20 cellular contexts compared by ENCODE assay signal in genomic region chr17:63126607-63127006, GRCh38.
A peak's percentile ranks its signal among the peaks of the same experiment; 100 is the strongest.
DNase-seq lines count a peak whose midpoint lies in the region; ATAC-seq, FAIRE-seq and TF ChIP-seq lines count a peak whose summit lies in the region.
"Had no signal": no experiment of that assay in that cellular context is flagged by ENCODE, and none has a peak within 500 bp of the region (broad histone marks: within the 10 kb centered on the region; RNA-seq: fewer than 3 reads in every experiment).

No MANE protein-coding gene starts in this region.

- H3K27ac Mint-ChIP-seq in HFFc6: peak overlapping the region; percentile 16; the same call in 1 of the 2 replicates
- H3K27ac Mint-ChIP-seq: CD8-positive, alpha-beta memory T cell had no signal

- ATAC-seq in GM18858 (IDR thresholded peaks at IDR 0.05; ENCODE audit: unreplicated experiment): no peak
- ATAC-seq: K562, Right ventricle myocardium inferior had no signal

- H3K4me3 ChIP-seq in epithelial cell of esophagus (ENCODE audit: low read length) (no peak overlapping the region), testis (no peak overlapping the region)
- H3K4me3 ChIP-seq: GM23248, K562, Peyer's patch had no signal

- H3K4me1 ChIP-seq in testis: no peaks in the 10 kb centered on the region
- H3K4me1 ChIP-seq: Peyer's patch had no signal

- DNase-seq in H54 (ENCODE audit: insufficient read length, low spot score): no peak
- no peak for DNase-seq in HFFc6
- DNase-seq in epithelial cell of esophagus (ENCODE audit: low read depth): peak; percentile 17
- DNase-seq in renal cortical epithelial cell (ENCODE audit: low read depth): peak; percentile 48
- DNase-seq in testis: no peak
- no peak for DNase-seq in inferior parietal cortex (ENCODE audit: extremely low spot score)
- DNase-seq: ACHN; C1 segment of cervical spinal cord; CD8-positive, alpha-beta memory T cell; DND-41; GF-D8; GM23248; NCI-H1417; NCI-H187 treated with DMSO at 0.1 percent for 48 hours; NCI-H2227 treated with DMSO at 0.1 percent for 48 hours; NCI-H510A treated with DMSO at 0.1 percent for 48 hours; Peyer's patch had no signal

- no peak overlapping the region for H3K27ac ChIP-seq in testis
- H3K27ac ChIP-seq: GM23248, Peyer's patch had no signal

- no peak for TF ChIP-seq POLR2A in H54 (IDR thresholded peaks at IDR 0.05; ENCODE audit: low read depth, low read length)
- no peak for TF ChIP-seq POLR2A in testis (IDR thresholded peaks at IDR 0.05)

- H3K36me3 Mint-ChIP-seq in HFFc6 (ENCODE audit: low read depth): peaks cover 21% of the 10 kb centered on the region

- no peaks in the 10 kb centered on the region for H3K36me3 ChIP-seq in testis (ENCODE audit: low read depth, missing control alignments)
- H3K36me3 ChIP-seq: Peyer's patch had no signal

- WGBS in testis, 2 donors: 90 to 91% methylated on average over 3 of the region's 3 CpGs

- H3K4me1 Mint-ChIP-seq in HFFc6 (ENCODE audit: low read depth): peaks cover 31% of the 10 kb centered on the region
- H3K4me1 Mint-ChIP-seq: CD8-positive, alpha-beta memory T cell had no signal

- no peaks in the 10 kb centered on the region for H3K9me3 Mint-ChIP-seq in HFFc6
- H3K9me3 Mint-ChIP-seq: CD8-positive, alpha-beta memory T cell had no signal

- H3K4me3 Mint-ChIP-seq in HFFc6: no peak overlapping the region
- H3K4me3 Mint-ChIP-seq: CD8-positive, alpha-beta memory T cell had no signal

- intact Hi-C loops in testis (cut with DNase I; ENCODE audit: low total_unique reads): no loop called here

- no peak for TF ChIP-seq CTCF in HFFc6 (IDR thresholded peaks at IDR 0.05)
- TF ChIP-seq CTCF in epithelial cell of esophagus (IDR thresholded peaks at IDR 0.05; ENCODE audit: insufficient read depth, low read depth, low read length, missing control alignments): no peak
- TF ChIP-seq CTCF in testis (IDR thresholded peaks at IDR 0.05): no peak

- no peaks in the 10 kb centered on the region for H3K9me3 ChIP-seq in testis
- H3K9me3 ChIP-seq: Peyer's patch had no signal

- no peaks in the 10 kb centered on the region; the same call in 1 of the 2 replicates for H3K27me3 Mint-ChIP-seq in HFFc6 (ENCODE audit: insufficient read depth)
- H3K27me3 Mint-ChIP-seq: CD8-positive, alpha-beta memory T cell had no signal

- H3K27me3 ChIP-seq in testis: no peaks in the 10 kb centered on the region
- H3K27me3 ChIP-seq: Peyer's patch had no signal

- FAIRE-seq in H54 (lab: Jason Lieb, UNC): peak; percentile 71
- FAIRE-seq: K562 had no signal

Comparison
In these comparisons a context has a peak if more than half of its experiments do, and no peak if none do; other contexts are left out.
1. DNase-seq: peak in epithelial cell of esophagus (single experiment) and renal cortical epithelial cell (single experiment); none in H54 (single experiment), HFFc6 (single experiment), testis (single experiment) and inferior parietal cortex (single experiment).